4 cellular contexts compared by ENCODE assay signal in genomic region chr6:32028631-32029030, GRCh38. TPM values are rescaled to one million over a fixed set of nuclear protein-coding genes. Genes with fewer than 3 reads are reported as not detected.
"Had no signal": no experiment of that assay in that cellular context is flagged by ENCODE, and none has a peak within 500 bp of the region (broad histone marks: within the 10 kb centered on the region; RNA-seq: fewer than 3 reads in every experiment).

No MANE protein-coding gene starts in this region.

RNA-seq across cellular contexts. Expression of gene CYP21A2, which starts 9.6 kb away (rescaled TPM):
- total RNA-seq: smooth muscle cell, stomach, urinary bladder had no signal
- polyA plus RNA-seq: naive thymus-derived CD8-positive, alpha-beta T cell; smooth muscle cell had no signal
